ENCODE assay signal across 2 cellular contexts in the genomic region with DNA sequence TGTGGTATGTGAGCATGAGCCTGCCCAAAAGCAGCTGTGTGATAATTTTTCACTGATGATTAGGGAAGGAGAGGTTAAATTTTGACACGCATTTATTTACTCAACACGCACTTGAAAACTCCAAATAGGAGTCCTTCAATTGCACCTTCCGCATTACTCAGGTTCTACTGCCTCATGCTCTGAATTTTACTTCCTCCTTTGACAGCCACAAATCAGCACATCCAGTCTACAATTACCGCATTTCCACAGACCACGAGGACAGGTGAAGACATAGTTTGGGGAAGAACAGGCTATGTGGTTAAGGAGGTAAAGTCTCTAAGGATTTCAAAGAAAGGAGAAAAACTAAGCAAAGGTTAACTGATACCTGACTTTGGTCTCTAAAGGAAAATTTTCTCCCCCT.
TF ChIP-seq lines count a peak whose summit lies in the region.

No MANE protein-coding gene starts in this region.

TF ChIP-seq in GM23338, 12 proteins besides CTCF, POLR2A, EP300 and RAD21:
- TF ChIP-seq ZNF331 (CRISPR knock-in tag; IDR thresholded peaks at IDR 0.05; ENCODE audit: low read depth): no peak
- no peak for TF ChIP-seq JUNB (IDR thresholded peaks at IDR 0.05; ENCODE audit: unreplicated experiment)
- TF ChIP-seq, protein P1, sequence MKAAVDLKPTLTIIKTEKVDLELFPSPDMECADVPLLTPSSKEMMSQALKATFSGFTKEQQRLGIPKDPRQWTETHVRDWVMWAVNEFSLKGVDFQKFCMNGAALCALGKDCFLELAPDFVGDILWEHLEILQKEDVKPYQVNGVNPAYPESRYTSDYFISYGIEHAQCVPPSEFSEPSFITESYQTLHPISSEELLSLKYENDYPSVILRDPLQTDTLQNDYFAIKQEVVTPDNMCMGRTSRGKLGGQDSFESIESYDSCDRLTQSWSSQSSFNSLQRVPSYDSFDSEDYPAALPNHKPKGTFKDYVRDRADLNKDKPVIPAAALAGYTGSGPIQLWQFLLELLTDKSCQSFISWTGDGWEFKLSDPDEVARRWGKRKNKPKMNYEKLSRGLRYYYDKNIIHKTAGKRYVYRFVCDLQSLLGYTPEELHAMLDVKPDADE (IDR thresholded peaks at IDR 0.05): no peak
- TF ChIP-seq ZNF114 (CRISPR knock-in tag; IDR thresholded peaks at IDR 0.05): no peak
- TF ChIP-seq, protein P2, sequence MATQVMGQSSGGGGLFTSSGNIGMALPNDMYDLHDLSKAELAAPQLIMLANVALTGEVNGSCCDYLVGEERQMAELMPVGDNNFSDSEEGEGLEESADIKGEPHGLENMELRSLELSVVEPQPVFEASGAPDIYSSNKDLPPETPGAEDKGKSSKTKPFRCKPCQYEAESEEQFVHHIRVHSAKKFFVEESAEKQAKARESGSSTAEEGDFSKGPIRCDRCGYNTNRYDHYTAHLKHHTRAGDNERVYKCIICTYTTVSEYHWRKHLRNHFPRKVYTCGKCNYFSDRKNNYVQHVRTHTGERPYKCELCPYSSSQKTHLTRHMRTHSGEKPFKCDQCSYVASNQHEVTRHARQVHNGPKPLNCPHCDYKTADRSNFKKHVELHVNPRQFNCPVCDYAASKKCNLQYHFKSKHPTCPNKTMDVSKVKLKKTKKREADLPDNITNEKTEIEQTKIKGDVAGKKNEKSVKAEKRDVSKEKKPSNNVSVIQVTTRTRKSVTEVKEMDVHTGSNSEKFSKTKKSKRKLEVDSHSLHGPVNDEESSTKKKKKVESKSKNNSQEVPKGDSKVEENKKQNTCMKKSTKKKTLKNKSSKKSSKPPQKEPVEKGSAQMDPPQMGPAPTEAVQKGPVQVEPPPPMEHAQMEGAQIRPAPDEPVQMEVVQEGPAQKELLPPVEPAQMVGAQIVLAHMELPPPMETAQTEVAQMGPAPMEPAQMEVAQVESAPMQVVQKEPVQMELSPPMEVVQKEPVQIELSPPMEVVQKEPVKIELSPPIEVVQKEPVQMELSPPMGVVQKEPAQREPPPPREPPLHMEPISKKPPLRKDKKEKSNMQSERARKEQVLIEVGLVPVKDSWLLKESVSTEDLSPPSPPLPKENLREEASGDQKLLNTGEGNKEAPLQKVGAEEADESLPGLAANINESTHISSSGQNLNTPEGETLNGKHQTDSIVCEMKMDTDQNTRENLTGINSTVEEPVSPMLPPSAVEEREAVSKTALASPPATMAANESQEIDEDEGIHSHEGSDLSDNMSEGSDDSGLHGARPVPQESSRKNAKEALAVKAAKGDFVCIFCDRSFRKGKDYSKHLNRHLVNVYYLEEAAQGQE (IDR thresholded peaks at IDR 0.05; ENCODE audit: unreplicated experiment): no peak
- TF ChIP-seq NANOG (IDR thresholded peaks at IDR 0.05; ENCODE audit: borderline replicate concordance): no peak
- no peak for TF ChIP-seq CREB1 (CRISPR knock-in tag; IDR thresholded peaks at IDR 0.05; ENCODE audit: low read depth)
- TF ChIP-seq EZH2phosphoT487 (IDR thresholded peaks at IDR 0.05; ENCODE audit: unreplicated experiment): no peak
- TF ChIP-seq POLR2AphosphoS5 (IDR thresholded peaks at IDR 0.05; ENCODE audit: low read depth): no peak

TF ChIP-seq in HepG2, 621 proteins besides CTCF, POLR2A, EP300 and RAD21:
- TF ChIP-seq ZNF496 (CRISPR knock-in tag; IDR thresholded peaks at IDR 0.05; ENCODE audit: insufficient replicate concordance): no peak
- no peak for TF ChIP-seq HDAC6 (IDR thresholded peaks at IDR 0.05; ENCODE audit: low read depth, low read length)
- TF ChIP-seq, protein P3, sequence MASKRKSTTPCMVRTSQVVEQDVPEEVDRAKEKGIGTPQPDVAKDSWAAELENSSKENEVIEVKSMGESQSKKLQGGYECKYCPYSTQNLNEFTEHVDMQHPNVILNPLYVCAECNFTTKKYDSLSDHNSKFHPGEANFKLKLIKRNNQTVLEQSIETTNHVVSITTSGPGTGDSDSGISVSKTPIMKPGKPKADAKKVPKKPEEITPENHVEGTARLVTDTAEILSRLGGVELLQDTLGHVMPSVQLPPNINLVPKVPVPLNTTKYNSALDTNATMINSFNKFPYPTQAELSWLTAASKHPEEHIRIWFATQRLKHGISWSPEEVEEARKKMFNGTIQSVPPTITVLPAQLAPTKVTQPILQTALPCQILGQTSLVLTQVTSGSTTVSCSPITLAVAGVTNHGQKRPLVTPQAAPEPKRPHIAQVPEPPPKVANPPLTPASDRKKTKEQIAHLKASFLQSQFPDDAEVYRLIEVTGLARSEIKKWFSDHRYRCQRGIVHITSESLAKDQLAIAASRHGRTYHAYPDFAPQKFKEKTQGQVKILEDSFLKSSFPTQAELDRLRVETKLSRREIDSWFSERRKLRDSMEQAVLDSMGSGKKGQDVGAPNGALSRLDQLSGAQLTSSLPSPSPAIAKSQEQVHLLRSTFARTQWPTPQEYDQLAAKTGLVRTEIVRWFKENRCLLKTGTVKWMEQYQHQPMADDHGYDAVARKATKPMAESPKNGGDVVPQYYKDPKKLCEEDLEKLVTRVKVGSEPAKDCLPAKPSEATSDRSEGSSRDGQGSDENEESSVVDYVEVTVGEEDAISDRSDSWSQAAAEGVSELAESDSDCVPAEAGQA (IDR thresholded peaks at IDR 0.05; ENCODE audit: low read depth): no peak
- TF ChIP-seq, protein P3 (CRISPR knock-in tag; IDR thresholded peaks at IDR 0.05; ENCODE audit: borderline replicate concordance): no peak
- TF ChIP-seq SAP130 (CRISPR knock-in tag; IDR thresholded peaks at IDR 0.05; ENCODE audit: low read depth): no peak
- TF ChIP-seq, protein P4, sequence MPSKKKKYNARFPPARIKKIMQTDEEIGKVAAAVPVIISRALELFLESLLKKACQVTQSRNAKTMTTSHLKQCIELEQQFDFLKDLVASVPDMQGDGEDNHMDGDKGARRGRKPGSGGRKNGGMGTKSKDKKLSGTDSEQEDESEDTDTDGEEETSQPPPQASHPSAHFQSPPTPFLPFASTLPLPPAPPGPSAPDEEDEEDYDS (CRISPR knock-in tag; IDR thresholded peaks at IDR 0.05): no peak
- no peak for TF ChIP-seq ZNF562 (CRISPR knock-in tag; IDR thresholded peaks at IDR 0.05; ENCODE audit: borderline replicate concordance)
- TF ChIP-seq, protein P5, sequence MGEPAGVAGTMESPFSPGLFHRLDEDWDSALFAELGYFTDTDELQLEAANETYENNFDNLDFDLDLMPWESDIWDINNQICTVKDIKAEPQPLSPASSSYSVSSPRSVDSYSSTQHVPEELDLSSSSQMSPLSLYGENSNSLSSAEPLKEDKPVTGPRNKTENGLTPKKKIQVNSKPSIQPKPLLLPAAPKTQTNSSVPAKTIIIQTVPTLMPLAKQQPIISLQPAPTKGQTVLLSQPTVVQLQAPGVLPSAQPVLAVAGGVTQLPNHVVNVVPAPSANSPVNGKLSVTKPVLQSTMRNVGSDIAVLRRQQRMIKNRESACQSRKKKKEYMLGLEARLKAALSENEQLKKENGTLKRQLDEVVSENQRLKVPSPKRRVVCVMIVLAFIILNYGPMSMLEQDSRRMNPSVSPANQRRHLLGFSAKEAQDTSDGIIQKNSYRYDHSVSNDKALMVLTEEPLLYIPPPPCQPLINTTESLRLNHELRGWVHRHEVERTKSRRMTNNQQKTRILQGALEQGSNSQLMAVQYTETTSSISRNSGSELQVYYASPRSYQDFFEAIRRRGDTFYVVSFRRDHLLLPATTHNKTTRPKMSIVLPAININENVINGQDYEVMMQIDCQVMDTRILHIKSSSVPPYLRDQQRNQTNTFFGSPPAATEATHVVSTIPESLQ (CRISPR knock-in tag; conservative IDR thresholded peaks at IDR 0.05): no peak
- no peak for TF ChIP-seq TBP (CRISPR knock-in tag; IDR thresholded peaks at IDR 0.05)
- TF ChIP-seq, protein P6, sequence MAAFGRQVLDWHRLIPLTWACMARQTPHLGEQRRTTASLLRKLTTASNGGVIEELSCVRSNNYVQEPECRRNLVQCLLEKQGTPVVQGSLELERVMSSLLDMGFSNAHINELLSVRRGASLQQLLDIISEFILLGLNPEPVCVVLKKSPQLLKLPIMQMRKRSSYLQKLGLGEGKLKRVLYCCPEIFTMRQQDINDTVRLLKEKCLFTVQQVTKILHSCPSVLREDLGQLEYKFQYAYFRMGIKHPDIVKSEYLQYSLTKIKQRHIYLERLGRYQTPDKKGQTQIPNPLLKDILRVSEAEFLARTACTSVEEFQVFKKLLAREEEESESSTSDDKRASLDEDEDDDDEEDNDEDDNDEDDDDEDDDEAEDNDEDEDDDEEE (CRISPR knock-in tag; IDR thresholded peaks at IDR 0.05): no peak
- TF ChIP-seq ISL2 (CRISPR knock-in tag; IDR thresholded peaks at IDR 0.05): no peak
